13 cellular contexts compared by ENCODE assay signal in genomic region chr1:185528084-185528656, GRCh38.
"Had no signal": no experiment of that assay in that cellular context is flagged by ENCODE, and none has a peak within 500 bp of the region (broad histone marks: within the 10 kb centered on the region; RNA-seq: fewer than 3 reads in every experiment).

No MANE protein-coding gene starts in this region.

- H3K4me2 ChIP-seq: neural progenitor cell had no signal

- H3K27me3 ChIP-seq: ovary, stomach, thyroid gland had no signal

- H3K9ac ChIP-seq: neural progenitor cell had no signal

- ATAC-seq: WTC11 had no signal

- H3K4me3 ChIP-seq: neural progenitor cell, ovary, stomach, thyroid gland had no signal

- H3K9me3 ChIP-seq: ovary, stomach, thyroid gland had no signal

- H3K27ac ChIP-seq: epithelial cell of prostate, neural progenitor cell, ovary, stomach, thyroid gland had no signal

- H2AFZ ChIP-seq: neural progenitor cell had no signal

- H3K36me3 ChIP-seq: neural progenitor cell, ovary, stomach, thyroid gland had no signal

- DNase-seq: activated CD4-positive, alpha-beta T cell treated with anti-CD3 and anti-CD28 coated beads for 48 hours; activated naive CD4-positive, alpha-beta T cell treated with Interleukin-2 at 50 U/mL for 16 hours; effector memory CD4-positive, alpha-beta T cell; glutamatergic neuron; ovary; stimulated activated CD4-positive, alpha-beta T cell treated with anti-CD3 and anti-CD28 coated beads, Interleukin-4, amount 100 ng/mL, for 4 hours; stomach; thyroid gland had no signal

- FAIRE-seq: islet of Langerhans, urothelium cell line had no signal

- H3K4me1 ChIP-seq: thyroid gland had no signal
